Comparison of ENCODE assay signal across 8 cellular contexts in genomic region chr4:37890501-37891220, GRCh38. TPM values are rescaled to one million over a fixed set of nuclear protein-coding genes. Genes with fewer than 3 reads are reported as not detected.
DNase-seq lines count a peak whose midpoint lies in the region; ATAC-seq and TF ChIP-seq lines count a peak whose summit lies in the region.

TBC1D1 (plus strand) TSS chr4:37891084; CDS start chr4:37902096, 11,012 bp downstream.

- peaks cover 38 to 67% (median 65%) of the 10 kb centered on the region in 3 donors for H3K4me1 Mint-ChIP-seq in naive B cell

- peak within 1 kb of the TSS; percentile 96 to 99 (median 98) for H3K27ac Mint-ChIP-seq in naive B cell

- peak within 1 kb of the TSS; percentile 84 to 99 (median 96) for H3K4me3 Mint-ChIP-seq in naive B cell

- no peaks in the 10 kb centered on the region for H3K27me3 Mint-ChIP-seq in naive B cell

- peak; percentile 33 for TF ChIP-seq CTCF in epithelial cell of proximal tubule (conservative IDR thresholded peaks at IDR 0.05; ENCODE audit: low read depth, low read length)

- H3K4me3 ChIP-seq in epithelial cell of proximal tubule (ENCODE audit: low read depth, low read length), result peak within 1 kb of the TSS; percentile 60

- H3K9me3 Mint-ChIP-seq in naive B cell, result no peaks in the 10 kb centered on the region

- ATAC-seq in HG02884 (IDR thresholded peaks at IDR 0.05; ENCODE audit: unreplicated experiment), result peak; percentile 28
- peak; percentile 27 for ATAC-seq in naive B cell (ENCODE audit: low read depth in 2 of 2)
- ATAC-seq in stimulated activated naive CD8-positive, alpha-beta T cell treated with anti-CD3 and anti-CD28 coated beads, Interleukin-15, Interleukin-2, amounts not matched to agents 100 U/mL and 50 U/mL, for 24 hours, result peak; percentile 14

- DNase-seq in NCI-H2029 (lab: John Stamatoyannopoulos, UW), result peak; percentile 55
- DNase-seq in NCI-H2029 treated with DMSO at 0.1 percent for 48 hours (lab: John Stamatoyannopoulos, UW), result no peak
- DNase-seq in NCI-H524 (lab: John Stamatoyannopoulos, UW), result peak; percentile 35 to 73
- DNase-seq in activated CD8-positive, alpha-beta memory T cell treated with anti-CD3 and anti-CD28 coated beads for 48 hours (ENCODE audit: low read depth in 2 of 3, low spot score in 2 of 3), result peak; percentile 9 to 38 (median 30)
- DNase-seq in epithelial cell of proximal tubule (ENCODE audit: low read depth), result no peak
- peak; percentile 53 for DNase-seq in naive B cell
- peak; percentile 64 for DNase-seq in stimulated activated naive CD8-positive, alpha-beta T cell treated with anti-CD3 and anti-CD28 coated beads, Interleukin-15, Interleukin-2, amounts not matched to agents 100 U/mL and 50 U/mL, for 24 hours

- H3K36me3 Mint-ChIP-seq in naive B cell, result no peaks in the 10 kb centered on the region

RNA-seq across cellular contexts. Expression of gene TBC1D1, which starts in this region (rescaled TPM):
- total RNA-seq in epithelial cell of proximal tubule, result 157 and 162 TPM in 2 replicates
- polyA plus RNA-seq in naive B cell (ENCODE audit: low read depth in 6 of 6), result 10 to 100 TPM; 44.3 to 89.6 (median 62.5) TPM

Comparison
In these comparisons a context has a peak if more than half of its experiments do, and no peak if none do; other contexts are left out.
1. DNase-seq: peak in NCI-H2029 (single experiment), NCI-H524 (2 of 2), activated CD8-positive, alpha-beta memory T cell treated with anti-CD3 and anti-CD28 coated beads for 48 hours (3 of 3), naive B cell (single experiment) and stimulated activated naive CD8-positive, alpha-beta T cell treated with anti-CD3 and anti-CD28 coated beads, Interleukin-15, Interleukin-2, amounts not matched to agents 100 U/mL and 50 U/mL, for 24 hours (single experiment); none in NCI-H2029 treated with DMSO at 0.1 percent for 48 hours (single experiment) and epithelial cell of proximal tubule (single experiment).
2. Peak in every context shown above with its lines, with median percentiles within 50 percentile points of each other: ATAC-seq.